In the genomic region with DNA sequence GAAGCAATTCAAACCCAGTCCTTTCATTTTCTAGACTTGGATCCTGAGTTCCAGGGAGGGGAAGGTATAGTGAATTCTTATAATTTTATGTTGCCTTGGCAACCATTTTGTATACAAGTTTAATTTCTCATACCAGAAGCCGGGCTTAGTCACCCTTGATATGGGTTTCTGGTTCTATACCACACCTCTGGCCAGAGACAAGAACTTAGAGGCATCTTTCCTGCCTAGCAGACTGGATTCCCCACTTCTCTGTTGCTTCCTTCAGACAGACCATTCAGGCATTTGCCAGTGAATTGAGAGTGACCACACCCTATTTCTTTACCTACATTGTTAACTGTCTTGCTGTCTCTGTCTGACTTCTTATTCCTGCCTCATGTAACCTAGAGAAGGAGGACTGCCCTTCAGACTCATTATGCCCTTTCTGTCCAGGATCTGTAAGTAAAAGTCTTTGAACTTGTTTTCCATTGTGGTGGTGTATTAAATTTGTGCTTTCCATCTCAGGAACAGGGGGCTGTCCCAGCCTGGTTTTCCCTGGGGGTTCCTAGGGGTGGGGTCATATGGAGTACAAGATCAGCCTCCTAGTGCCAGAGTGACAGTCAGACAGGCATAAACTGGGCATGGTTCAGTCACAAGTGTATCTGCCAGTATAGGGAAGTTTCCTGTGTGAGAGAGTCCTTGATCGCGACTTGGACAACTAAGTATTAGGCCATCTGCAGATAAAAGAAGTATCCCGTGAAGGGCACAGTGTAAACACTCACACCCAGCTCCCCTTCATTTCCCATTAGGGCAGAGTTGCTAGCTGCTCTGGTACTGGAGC, we compare ENCODE assay signal across 11 cellular contexts. TPM values are rescaled to one million over a fixed set of nuclear protein-coding genes. Genes with fewer than 3 reads are reported as not detected.
DNase-seq lines count a peak whose midpoint lies in the region; ATAC-seq, FAIRE-seq and TF ChIP-seq lines count a peak whose summit lies in the region.
"Had no signal": no experiment of that assay in that cellular context is flagged by ENCODE, and none has a peak within 500 bp of the region (broad histone marks: within the 10 kb centered on the region; RNA-seq: fewer than 3 reads in every experiment).

No MANE protein-coding gene starts in this region.

- TF ChIP-seq CTCF in left lung (IDR thresholded peaks at IDR 0.05), result no peak
- TF ChIP-seq CTCF in D721Med (IDR thresholded peaks at IDR 0.05; ENCODE audit: insufficient read depth, missing control alignments), result no peak

- H3K9me3 Mint-ChIP-seq in activated naive CD8-positive, alpha-beta T cell (ENCODE audit: low read depth), result no peaks in the 10 kb centered on the region

- no peak overlapping the region for H3K27ac ChIP-seq in left lung

- FAIRE-seq in D721Med (lab: Jason Lieb, UNC), result no peak
- FAIRE-seq: H54 had no signal

- no peak overlapping the region for H3K4me3 ChIP-seq in left lung

- intact Hi-C loops in left lung (cut with DNase I), result no loop called here

- H3K4me1 ChIP-seq in left lung, result peaks cover 11 to 41% of the 10 kb centered on the region in 2 donors

- H3K4me3 Mint-ChIP-seq in activated naive CD8-positive, alpha-beta T cell, result peak overlapping the region; percentile 58

- H3K27ac Mint-ChIP-seq in activated naive CD8-positive, alpha-beta T cell, result peak overlapping the region; percentile 56

- ATAC-seq in left lung (peak; percentile 16), GM19023 (IDR thresholded peaks at IDR 0.05; ENCODE audit: unreplicated experiment) (no peak), GM21360 (IDR thresholded peaks at IDR 0.05; ENCODE audit: unreplicated experiment) (no peak)

- peaks cover 27% of the 10 kb centered on the region for H3K36me3 Mint-ChIP-seq in activated naive CD8-positive, alpha-beta T cell

- H3K36me3 ChIP-seq in left lung, result peaks cover 0 to 4% of the 10 kb centered on the region in 2 donors

- H3K27me3 Mint-ChIP-seq in activated naive CD8-positive, alpha-beta T cell, result no peaks in the 10 kb centered on the region

- no peaks in the 10 kb centered on the region for H3K9me3 ChIP-seq in left lung

- peaks cover 15% of the 10 kb centered on the region for H3K4me1 Mint-ChIP-seq in activated naive CD8-positive, alpha-beta T cell (ENCODE audit: low read depth)

- DNase-seq in EH (ENCODE audit: low read depth) (peak; percentile 59), NCI-H226 (peak; percentile 67), left lung (no peak), globus pallidus (ENCODE audit: low spot score) (no peak), D721Med (ENCODE audit: insufficient read length, low spot score) (no peak)
- DNase-seq: caudate nucleus had no signal

- H3K27me3 ChIP-seq in left lung, result no peaks in the 10 kb centered on the region

RNA-seq across cellular contexts. Expression of gene TNFSF8, which starts 27.4 kb away (rescaled TPM):
- total RNA-seq in left lung, result 1 to 10 TPM; 2.1 to 4.8 TPM
- total RNA-seq: myocyte had no signal

Comparison
In these comparisons a context has a peak if more than half of its experiments do, and no peak if none do; other contexts are left out.
1. DNase-seq: peak in EH (single experiment) and NCI-H226 (single experiment); none in left lung (0 of 2), globus pallidus (single experiment) and D721Med (single experiment).